Comparison of ENCODE assay signal across 15 cellular contexts in the genomic region with DNA sequence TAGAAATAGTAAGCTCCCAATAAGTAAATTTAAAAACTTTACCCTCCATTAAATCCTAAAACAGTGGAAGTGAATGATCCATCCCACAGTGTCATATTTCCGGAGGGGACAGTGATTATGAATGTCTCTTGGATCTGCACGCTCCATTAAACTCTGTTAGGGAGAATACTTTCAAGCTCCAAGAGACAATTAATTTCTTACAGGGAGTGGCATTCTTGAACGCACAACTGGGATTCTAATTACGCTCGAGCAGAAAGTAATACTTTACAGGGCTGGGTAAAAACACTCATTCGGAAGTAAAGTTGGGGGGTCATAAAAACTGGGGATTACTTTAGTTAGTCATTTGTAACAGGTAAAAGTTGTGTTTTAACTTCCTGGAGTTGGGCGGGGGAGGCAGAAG.
DNase-seq lines count a peak whose midpoint lies in the region; ATAC-seq and TF ChIP-seq lines count a peak whose summit lies in the region.
"Had no signal": no experiment of that assay in that cellular context is flagged by ENCODE, and none has a peak within 500 bp of the region (broad histone marks: within the 10 kb centered on the region; RNA-seq: fewer than 3 reads in every experiment).

No MANE protein-coding gene starts in this region.

- intact Hi-C loops in naive thymus-derived CD4-positive, alpha-beta T cell (cut with micrococcal nuclease), result no loop called here

- H3K27me3 Mint-ChIP-seq in WTC11 (ENCODE audit: low read depth) (no peaks in the 10 kb centered on the region), nephron progenitor cell (ENCODE audit: low read depth, poor library complexity) (no peaks in the 10 kb centered on the region)
- no peaks in the 10 kb centered on the region for H3K27me3 Mint-ChIP-seq in naive thymus-derived CD4-positive, alpha-beta T cell
- H3K27me3 Mint-ChIP-seq: CD4-positive, alpha-beta T cell had no signal

- H3K9me3 Mint-ChIP-seq in WTC11 (no peaks in the 10 kb centered on the region), nephron progenitor cell (no peaks in the 10 kb centered on the region)
- H3K9me3 Mint-ChIP-seq in naive thymus-derived CD4-positive, alpha-beta T cell, result no peaks in the 10 kb centered on the region
- H3K9me3 Mint-ChIP-seq: CD4-positive, alpha-beta T cell had no signal

- H3K4me3 ChIP-seq in naive thymus-derived CD4-positive, alpha-beta T cell (ENCODE audit: low read length), result no peak overlapping the region

- POLR2A ChIA-PET in WTC11 (lab: Charles Lee), result interaction anchor here (1.0 kb wide), 1 partner anchor 145 kb away, joined by 4 read pairs; no protein-coding TSS in a partner anchor
- POLR2A ChIA-PET in naive thymus-derived CD4-positive, alpha-beta T cell (lab: Charles Lee), result no interaction called here

- H3K36me3 ChIP-seq in naive thymus-derived CD4-positive, alpha-beta T cell (ENCODE audit: control insufficient read depth in 2 of 3, insufficient read depth in 3 of 3, low read length in 3 of 3), result no peaks in the 10 kb centered on the region

- no peaks in the 10 kb centered on the region for H3K4me1 ChIP-seq in naive thymus-derived CD4-positive, alpha-beta T cell (ENCODE audit: control insufficient read depth in 2 of 2, insufficient read depth in 2 of 2, low read length in 2 of 2)

- H3K9me3 ChIP-seq in naive thymus-derived CD4-positive, alpha-beta T cell (ENCODE audit: control insufficient read depth in 2 of 3, low read length in 3 of 3), result no peaks in the 10 kb centered on the region

- H3K4me3 Mint-ChIP-seq in WTC11 (no peak overlapping the region), nephron progenitor cell (peak overlapping the region; percentile 53)
- H3K4me3 Mint-ChIP-seq in naive thymus-derived CD4-positive, alpha-beta T cell, result no peak overlapping the region
- H3K4me3 Mint-ChIP-seq: CD4-positive, alpha-beta T cell had no signal

- H3K36me3 Mint-ChIP-seq in WTC11 (no peaks in the 10 kb centered on the region), nephron progenitor cell (ENCODE audit: low read depth) (no peaks in the 10 kb centered on the region)
- H3K36me3 Mint-ChIP-seq in naive thymus-derived CD4-positive, alpha-beta T cell, result no peaks in the 10 kb centered on the region

- H3K27ac Mint-ChIP-seq in WTC11 (0 out of 2 replicates have a peak overlapping the region, but pooled peaks have one; percentile 28), nephron progenitor cell (peak overlapping the region; percentile 98)
- no peak overlapping the region for H3K27ac Mint-ChIP-seq in naive thymus-derived CD4-positive, alpha-beta T cell
- H3K27ac Mint-ChIP-seq: CD4-positive, alpha-beta T cell had no signal

- CTCF ChIA-PET in WTC11 (lab: Charles Lee), result no interaction called here
- CTCF ChIA-PET in naive thymus-derived CD4-positive, alpha-beta T cell (lab: Charles Lee), result no interaction called here

- peaks cover 7% of the 10 kb centered on the region for H3K4me1 Mint-ChIP-seq in WTC11
- peaks cover 53% of the 10 kb centered on the region for H3K4me1 Mint-ChIP-seq in nephron progenitor cell
- no peaks in the 10 kb centered on the region for H3K4me1 Mint-ChIP-seq in naive thymus-derived CD4-positive, alpha-beta T cell

- no peaks in the 10 kb centered on the region for H3K27me3 ChIP-seq in naive thymus-derived CD4-positive, alpha-beta T cell (ENCODE audit: control insufficient read depth in 2 of 2, insufficient read depth in 2 of 2, low read length in 2 of 2)

- ATAC-seq in WTC11, result no peak
- no peak for ATAC-seq in naive thymus-derived CD4-positive, alpha-beta T cell
- ATAC-seq: Right ventricle myocardium inferior had no signal

- DNase-seq in NCI-H748 (lab: John Stamatoyannopoulos, UW; ENCODE audit: unreplicated experiment), result peak; percentile 8
- no peak for DNase-seq in NCI-H748 treated with DMSO at 0.1 percent for 48 hours (lab: John Stamatoyannopoulos, UW)
- DNase-seq in WTC11 (ENCODE audit: low spot score), result no peak
- DNase-seq in nephron progenitor cell, result peak; percentile 6
- no peak for DNase-seq in activated T-cell treated with anti-CD3 and anti-CD28 coated beads for 4 hours
- no peak for DNase-seq in stimulated activated CD4-positive, alpha-beta T cell treated with anti-CD3 and anti-CD28 coated beads, Interleukin-1b, Interleukin-23, amount 100 ng/mL, for 48 hours
- DNase-seq in HCEC 1CT, result no peak
- DNase-seq in naive thymus-derived CD4-positive, alpha-beta T cell, result no peak
- DNase-seq: CD4-positive, alpha-beta T cell; DMS53; KBM-7; NCI-H1105; NCI-H1694 treated with DMSO at 0.1 percent for 48 hours; NCI-H526 had no signal

- TF ChIP-seq CTCF in WTC11 (IDR thresholded peaks at IDR 0.05), result no peak
- TF ChIP-seq CTCF in nephron progenitor cell (IDR thresholded peaks at IDR 0.05), result no peak

- no peak overlapping the region for H3K27ac ChIP-seq in naive thymus-derived CD4-positive, alpha-beta T cell (ENCODE audit: low read depth, low read length)

TF ChIP-seq in WTC11, 78 proteins besides CTCF, POLR2A, EP300 and RAD21:
- TF ChIP-seq RELA (CRISPR knock-in tag; IDR thresholded peaks at IDR 0.05; ENCODE audit: borderline replicate concordance) (no peak), GTF2I (CRISPR knock-in tag; conservative IDR thresholded peaks at IDR 0.05) (no peak), CBFB (CRISPR knock-in tag; IDR thresholded peaks at IDR 0.05; ENCODE audit: low read depth) (no peak), GRHL2 (CRISPR knock-in tag; IDR thresholded peaks at IDR 0.05; ENCODE audit: insufficient replicate concordance, severe bottlenecking) (no peak)
- TF ChIP-seq, protein P1, sequence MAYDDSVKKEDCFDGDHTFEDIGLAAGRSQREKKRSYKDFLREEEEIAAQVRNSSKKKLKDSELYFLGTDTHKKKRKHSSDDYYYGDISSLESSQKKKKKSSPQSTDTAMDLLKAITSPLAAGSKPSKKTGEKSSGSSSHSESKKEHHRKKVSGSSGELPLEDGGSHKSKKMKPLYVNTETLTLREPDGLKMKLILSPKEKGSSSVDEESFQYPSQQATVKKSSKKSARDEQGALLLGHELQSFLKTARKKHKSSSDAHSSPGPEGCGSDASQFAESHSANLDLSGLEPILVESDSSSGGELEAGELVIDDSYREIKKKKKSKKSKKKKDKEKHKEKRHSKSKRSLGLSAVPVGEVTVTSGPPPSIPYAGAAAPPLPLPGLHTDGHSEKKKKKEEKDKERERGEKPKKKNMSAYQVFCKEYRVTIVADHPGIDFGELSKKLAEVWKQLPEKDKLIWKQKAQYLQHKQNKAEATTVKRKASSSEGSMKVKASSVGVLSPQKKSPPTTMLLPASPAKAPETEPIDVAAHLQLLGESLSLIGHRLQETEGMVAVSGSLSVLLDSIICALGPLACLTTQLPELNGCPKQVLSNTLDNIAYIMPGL (CRISPR knock-in tag; IDR thresholded peaks at IDR 0.05), result no peak

Comparison
In these comparisons a context has a peak if more than half of its experiments do, and no peak if none do; other contexts are left out.
1. DNase-seq: peak in NCI-H748 (single experiment) and nephron progenitor cell (single experiment); none in NCI-H748 treated with DMSO at 0.1 percent for 48 hours (single experiment), WTC11 (single experiment), activated T-cell treated with anti-CD3 and anti-CD28 coated beads for 4 hours (single experiment), stimulated activated CD4-positive, alpha-beta T cell treated with anti-CD3 and anti-CD28 coated beads, Interleukin-1b, Interleukin-23, amount 100 ng/mL, for 48 hours (single experiment), HCEC 1CT (single experiment) and naive thymus-derived CD4-positive, alpha-beta T cell (0 of 9).
2. H3K27ac Mint-ChIP-seq: peak in WTC11 (single experiment) and nephron progenitor cell (single experiment); none in naive thymus-derived CD4-positive, alpha-beta T cell (0 of 9).